10 cellular contexts compared by ENCODE assay signal in the genomic region with DNA sequence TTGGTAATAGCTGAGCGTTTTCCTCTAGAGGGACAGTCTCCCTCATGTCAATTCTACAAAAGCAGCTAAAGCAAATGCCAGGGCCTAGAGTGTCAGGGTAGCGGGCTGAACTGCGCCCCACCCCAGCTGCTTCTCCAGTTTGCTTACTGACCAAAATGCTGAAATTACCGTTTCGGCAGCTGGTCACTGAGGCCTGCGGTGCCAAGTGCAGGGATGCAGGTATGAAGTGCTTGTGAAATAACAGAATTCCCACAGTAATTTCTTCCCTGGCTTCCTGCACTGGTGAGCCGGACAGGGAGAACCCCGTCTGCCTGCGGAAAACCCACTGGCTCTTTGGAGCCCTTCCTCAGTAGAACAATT. TPM values are rescaled to one million over a fixed set of nuclear protein-coding genes. Genes with fewer than 3 reads are reported as not detected.
DNase-seq lines count a peak whose midpoint lies in the region; ATAC-seq and TF ChIP-seq lines count a peak whose summit lies in the region.
"Had no signal": no experiment of that assay in that cellular context is flagged by ENCODE, and none has a peak within 500 bp of the region (broad histone marks: within the 10 kb centered on the region; RNA-seq: fewer than 3 reads in every experiment).

No MANE protein-coding gene starts in this region.

- POLR2A ChIA-PET in CD4-positive, alpha-beta T cell (lab: Charles Lee): no interaction called here
- POLR2A ChIA-PET in HEK293T (lab: Yijun Ruan, JAX): no interaction called here

- H3K4me1 ChIP-seq in OCI-LY1 (ENCODE audit: insufficient read depth, low read length, severe bottlenecking) (no peaks in the 10 kb centered on the region), parathyroid adenoma (peaks cover 4% of the 10 kb centered on the region)
- H3K4me1 ChIP-seq: Caco-2 had no signal

- H3K27me3 Mint-ChIP-seq in CD4-positive, alpha-beta T cell: no peaks in the 10 kb centered on the region
- H3K27me3 Mint-ChIP-seq in chondrocyte (ENCODE audit: low read depth): no peaks in the 10 kb centered on the region

- H3K4me3 ChIP-seq in OCI-LY1 (ENCODE audit: low read depth, low read length, poor library complexity, severe bottlenecking): no peak overlapping the region
- no peak overlapping the region for H3K4me3 ChIP-seq in parathyroid adenoma (ENCODE audit: low read depth, low read length)

- no peaks in the 10 kb centered on the region for H3K9me3 Mint-ChIP-seq in CD4-positive, alpha-beta T cell
- H3K9me3 Mint-ChIP-seq in chondrocyte (ENCODE audit: low read depth): no peaks in the 10 kb centered on the region

- no peaks in the 10 kb centered on the region for H3F3A ChIP-seq in OCI-LY1 (ENCODE audit: insufficient read depth, low read length)

- no peaks in the 10 kb centered on the region for H4K20me1 ChIP-seq in OCI-LY1 (ENCODE audit: insufficient read depth, low read length)

- DNase-seq in CD4-positive, alpha-beta T cell: no peak
- DNase-seq in chondrocyte (ENCODE audit: low spot score): no peak
- DNase-seq in HEK293T (ENCODE audit: extremely low spot score): no peak
- DNase-seq in dedifferentiated amniotic fluid mesenchymal stem cell (ENCODE audit: extremely low spot score): no peak
- no peak for DNase-seq in NCI-H2107 treated with DMSO at 0.1 percent for 48 hours (lab: John Stamatoyannopoulos, UW; ENCODE audit: unreplicated experiment)
- DNase-seq: Caco-2, NCI-H526 treated with DMSO at 0.1 percent for 48 hours had no signal

- H3K27me3 ChIP-seq in CD4-positive, alpha-beta T cell (ENCODE audit: control insufficient read depth, insufficient read depth, low read length): no peaks in the 10 kb centered on the region
- H3K27me3 ChIP-seq in OCI-LY1 (ENCODE audit: insufficient read depth, low read length) (no peaks in the 10 kb centered on the region), parathyroid adenoma (ENCODE audit: control insufficient read depth, insufficient read depth, low read length) (no peaks in the 10 kb centered on the region)

- TF ChIP-seq CTCF in CD4-positive, alpha-beta T cell (IDR thresholded peaks at IDR 0.05): no peak
- TF ChIP-seq CTCF in OCI-LY1 (IDR thresholded peaks at IDR 0.05; ENCODE audit: low read length) (no peak), chondrocyte (IDR thresholded peaks at IDR 0.05) (no peak), parathyroid adenoma (IDR thresholded peaks at IDR 0.05) (no peak)

- H3K9me2 ChIP-seq in OCI-LY1 (ENCODE audit: low read depth, low read length): no peaks in the 10 kb centered on the region

- H3K36me3 ChIP-seq in OCI-LY1 (ENCODE audit: insufficient read depth, low read length): peaks cover 54% of the 10 kb centered on the region
- no peaks in the 10 kb centered on the region for H3K36me3 ChIP-seq in parathyroid adenoma (ENCODE audit: control insufficient read depth, insufficient read depth, low read length)

- H3K9ac ChIP-seq in OCI-LY1 (ENCODE audit: low read length): no peak overlapping the region
- no peak overlapping the region for H3K9ac ChIP-seq in parathyroid adenoma

- H3K4me2 ChIP-seq in OCI-LY1 (ENCODE audit: low read length) (no peak overlapping the region), parathyroid adenoma (ENCODE audit: low read length) (no peak overlapping the region)

- H3K9me3 ChIP-seq in CD4-positive, alpha-beta T cell (ENCODE audit: control insufficient read depth, low read length): no peaks in the 10 kb centered on the region
- H3K9me3 ChIP-seq in OCI-LY1 (ENCODE audit: low read length): no peaks in the 10 kb centered on the region
- no peaks in the 10 kb centered on the region for H3K9me3 ChIP-seq in parathyroid adenoma (ENCODE audit: control insufficient read depth, low read length)
- H3K9me3 ChIP-seq: Caco-2 had no signal

- H3K27ac Mint-ChIP-seq in CD4-positive, alpha-beta T cell: peak overlapping the region; percentile 78
- H3K27ac Mint-ChIP-seq in chondrocyte (ENCODE audit: unreplicated experiment): peak overlapping the region; percentile 98

- no peak overlapping the region for H3K4me3 Mint-ChIP-seq in CD4-positive, alpha-beta T cell
- no peak overlapping the region for H3K4me3 Mint-ChIP-seq in chondrocyte (ENCODE audit: unreplicated experiment)

- H3K4me1 Mint-ChIP-seq in CD4-positive, alpha-beta T cell (ENCODE audit: low read depth): peaks cover 8% of the 10 kb centered on the region
- H3K4me1 Mint-ChIP-seq in chondrocyte (ENCODE audit: low read depth): peaks cover 43% of the 10 kb centered on the region

- intact Hi-C loops in CD4-positive, alpha-beta T cell (cut with DNase I, micrococcal nuclease): no loop called here

- no peak overlapping the region for H3K27ac ChIP-seq in CD4-positive, alpha-beta T cell (ENCODE audit: low read depth, low read length)
- H3K27ac ChIP-seq in OCI-LY1 (ENCODE audit: low read depth, low read length, poor library complexity, severe bottlenecking) (peak overlapping the region; percentile 39), parathyroid adenoma (peak overlapping the region; percentile 36)

- H2AFZ ChIP-seq in OCI-LY1 (ENCODE audit: low read length): no peak overlapping the region
- no peak overlapping the region for H2AFZ ChIP-seq in parathyroid adenoma

- peaks cover 84% of the 10 kb centered on the region for H3K36me3 Mint-ChIP-seq in CD4-positive, alpha-beta T cell (ENCODE audit: low read depth)
- peaks cover 13% of the 10 kb centered on the region for H3K36me3 Mint-ChIP-seq in chondrocyte (ENCODE audit: low read depth)

- no peak for ATAC-seq in CD4-positive, alpha-beta T cell (ENCODE audit: poor library complexity)
- no peak for ATAC-seq in GM18502 (IDR thresholded peaks at IDR 0.05; ENCODE audit: poor library complexity, unreplicated experiment)

- H3K79me2 ChIP-seq in OCI-LY1 (ENCODE audit: insufficient read depth, low read length) (no peaks in the 10 kb centered on the region), parathyroid adenoma (peaks cover 3% of the 10 kb centered on the region)

- CTCF ChIA-PET in CD4-positive, alpha-beta T cell (lab: Charles Lee): no interaction called here
- CTCF ChIA-PET in HEK293T (lab: Yijun Ruan, JAX): no interaction called here

TF ChIP-seq in HEK293T, 16 proteins besides CTCF, POLR2A, EP300 and RAD21:
- no peak for TF ChIP-seq FOXM1 (IDR thresholded peaks at IDR 0.05; ENCODE audit: borderline replicate concordance)
- no peak for TF ChIP-seq SP1 (IDR thresholded peaks at IDR 0.05)
- no peak for TF ChIP-seq SUZ12 (IDR thresholded peaks at IDR 0.05)
- no peak for TF ChIP-seq ZNF384 (IDR thresholded peaks at IDR 0.05)
- no peak for TF ChIP-seq BHLHE40 (IDR thresholded peaks at IDR 0.05; ENCODE audit: borderline replicate concordance)
- no peak for TF ChIP-seq L3MBTL2 (conservative IDR thresholded peaks at IDR 0.05)
- TF ChIP-seq CTBP1 (IDR thresholded peaks at IDR 0.05; ENCODE audit: borderline replicate concordance): no peak
- TF ChIP-seq FOXK2 (IDR thresholded peaks at IDR 0.05): no peak
- TF ChIP-seq PKNOX1 (IDR thresholded peaks at IDR 0.05): no peak
- TF ChIP-seq ELF4 (IDR thresholded peaks at IDR 0.05): no peak
- TF ChIP-seq HDGF (IDR thresholded peaks at IDR 0.05; ENCODE audit: borderline replicate concordance): no peak
- TF ChIP-seq NFRKB (IDR thresholded peaks at IDR 0.05): no peak
- TF ChIP-seq TARDBP (IDR thresholded peaks at IDR 0.05): no peak
- no peak for TF ChIP-seq LEF1 (IDR thresholded peaks at IDR 0.05; ENCODE audit: borderline replicate concordance)
- TF ChIP-seq ARNT (IDR thresholded peaks at IDR 0.05): no peak
- TF ChIP-seq FOXA1 (IDR thresholded peaks at IDR 0.05): no peak

RNA-seq across cellular contexts. Expression of gene PSMC1, which starts 19.1 kb away (rescaled TPM):
- 10 to 100 TPM; 75.8 to 80.3 TPM for total RNA-seq in CD4-positive, alpha-beta T cell
- total RNA-seq in chondrocyte: 78.6 to 97.6 TPM (median 79.3 TPM) in 3 replicates

RNA-seq across cellular contexts. Expression of gene NRDE2, which starts 56.3 kb away (rescaled TPM):
- 10 to 100 TPM; 17.5 to 17.9 TPM for total RNA-seq in CD4-positive, alpha-beta T cell
- 16.1 to 17.8 TPM (median 16.8 TPM) in 3 replicates for total RNA-seq in chondrocyte
